8 cellular contexts compared by ENCODE assay signal in the genomic region with DNA sequence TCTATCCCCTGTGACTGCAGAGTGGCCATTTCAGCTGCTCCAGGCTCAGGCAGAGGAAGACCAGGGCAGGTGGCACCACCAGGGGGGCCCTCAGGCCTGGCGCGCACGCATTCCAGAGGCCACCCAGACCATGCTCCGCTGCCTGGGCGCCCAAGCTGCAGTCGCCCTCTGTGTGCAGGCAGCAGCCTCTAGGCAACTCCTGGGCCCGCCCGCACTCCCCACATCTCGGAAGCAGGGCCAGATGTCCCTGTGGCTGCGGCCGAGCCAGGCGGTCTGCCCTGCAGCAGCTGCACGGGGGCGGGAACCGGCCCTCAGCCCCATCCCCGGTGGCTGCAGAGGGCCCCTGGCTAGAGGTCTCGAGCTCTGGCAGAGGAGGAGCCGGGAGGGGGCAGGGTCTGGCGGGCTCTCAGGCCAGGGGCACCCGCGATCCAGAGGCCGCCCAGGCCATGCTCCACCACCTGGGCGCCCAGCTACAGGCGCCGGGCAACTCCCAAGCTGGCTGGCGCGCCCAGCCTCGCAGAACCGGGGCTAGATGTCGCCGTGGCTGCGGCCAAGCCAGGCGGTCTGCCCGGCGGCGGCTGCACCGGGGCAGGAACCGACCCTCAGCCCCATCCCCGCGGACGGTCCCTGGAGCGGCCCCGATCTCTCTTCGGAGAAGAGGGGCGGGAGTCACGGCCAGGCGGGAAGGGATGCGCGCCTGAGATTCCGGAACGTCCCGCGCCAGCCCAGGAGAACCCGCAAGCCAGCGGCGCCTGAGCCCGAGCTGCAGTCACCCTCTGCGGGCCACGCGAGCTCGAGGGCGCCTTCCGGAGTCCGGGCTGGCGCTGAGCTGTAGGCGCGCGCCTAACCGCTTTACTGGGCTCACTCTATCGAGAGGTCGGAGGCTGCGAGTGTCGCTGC. TPM values are rescaled to one million over a fixed set of nuclear protein-coding genes. Genes with fewer than 3 reads are reported as not detected.
A peak's percentile ranks its signal among the peaks of the same experiment; 100 is the strongest.
DNase-seq lines count a peak whose midpoint lies in the region; ATAC-seq, FAIRE-seq and TF ChIP-seq lines count a peak whose summit lies in the region.
"Not testable (repeated sequence)": the region's sequence is repeated elsewhere in the genome, so short reads cannot be mapped to it uniquely, and the experiment has no call there.

A gene (plus strand): TSS at position 855 of the 900 bp plus-strand sequence. CDS start 239 bp downstream, outside the sequence.

- in situ Hi-C loops in K562 (cut with MboI) = not testable (repeated sequence)

- H3K9me1 ChIP-seq in K562 (ENCODE audit: control insufficient read depth, insufficient read depth, low read length) = not testable (repeated sequence)

- peak; percentile 64 for ATAC-seq in HG03521 (IDR thresholded peaks at IDR 0.05; ENCODE audit: unreplicated experiment)
- peak; percentile 81 for ATAC-seq in activated B cell treated with CpG ODN at 0.5 μM for 24 hours (ENCODE audit: low read depth)
- ATAC-seq in K562 = peak; percentile 97
- ATAC-seq in heart right ventricle = peak in 7 of 8 donors; percentile 53 to 85 (median 75)
- peak; percentile 99 for ATAC-seq in stimulated activated naive CD8-positive, alpha-beta T cell treated with anti-CD3 and anti-CD28 coated beads, Interleukin-15, amount 100 ng/mL, for 72 hours

- not testable (repeated sequence) for TF ChIP-seq RAD21 in K562 (CRISPR knock-in tag; conservative IDR thresholded peaks at IDR 0.05 in 1 of 2, IDR thresholded peaks at IDR 0.05 in 1 of 2)

- peak within 1 kb of the TSS; percentile 70 for H2AFZ ChIP-seq in K562 (ENCODE audit: low read depth, low read length)

- CTCF ChIA-PET in Caco-2 (lab: Charles Lee) = interaction anchor here (0.6 to 0.8 kb wide), 2 partner anchors 50 to 108 kb away, joined by 3 to 5 read pairs; a partner anchor contains a TSS
- CTCF ChIA-PET in activated B cell treated with CpG ODN at 0.5 μM for 24 hours (lab: Charles Lee); K562 (lab: Yijun Ruan, JAX; ENCODE audit: low intra/inter-chr PET ratio): not testable (repeated sequence)

- H3K9ac ChIP-seq in K562 (ENCODE audit: insufficient read depth in 1 of 2, low read depth in 2 of 2, low read length in 2 of 2) = peak within 1 kb of the TSS; percentile 68 to 92

- H3K4me1 Mint-ChIP-seq in Caco-2 (ENCODE audit: low read depth, unreplicated experiment); activated B cell treated with CpG ODN at 0.5 μM for 24 hours: not testable (repeated sequence)
- peaks cover 16% of the 10 kb centered on the region for H3K4me1 Mint-ChIP-seq in neural crest cell
- peaks cover 12% of the 10 kb centered on the region for H3K4me1 Mint-ChIP-seq in stimulated activated naive CD8-positive, alpha-beta T cell treated with anti-CD3 and anti-CD28 coated beads, Interleukin-15, amount 100 ng/mL, for 72 hours

- H3K4me3 Mint-ChIP-seq in Caco-2 (ENCODE audit: unreplicated experiment) (peak within 1 kb of the TSS; percentile 67), activated B cell treated with CpG ODN at 0.5 μM for 24 hours (peak within 1 kb of the TSS; percentile 71), neural crest cell (peak within 1 kb of the TSS; percentile 95)
- H3K4me3 Mint-ChIP-seq in stimulated activated naive CD8-positive, alpha-beta T cell treated with anti-CD3 and anti-CD28 coated beads, Interleukin-15, amount 100 ng/mL, for 72 hours = peak within 1 kb of the TSS; percentile 90 to 91

- not testable (repeated sequence) for TF ChIP-seq POLR2A in K562 (conservative IDR thresholded peaks at IDR 0.05)

- not testable (repeated sequence) for H3K36me3 ChIP-seq in Caco-2 (ENCODE audit: control insufficient read depth, insufficient read depth, low read length); K562 (ENCODE audit: control insufficient read depth, insufficient read depth, low read length); heart right ventricle

- H3K36me3 Mint-ChIP-seq in Caco-2 (ENCODE audit: insufficient read depth, unreplicated experiment); activated B cell treated with CpG ODN at 0.5 μM for 24 hours (ENCODE audit: low read depth); neural crest cell (ENCODE audit: low read depth): not testable (repeated sequence)

- not testable (repeated sequence) for H3K79me2 ChIP-seq in K562 (ENCODE audit: control insufficient read depth, insufficient read depth, low read length)

- H3K9me3 Mint-ChIP-seq in Caco-2 (ENCODE audit: unreplicated experiment); activated B cell treated with CpG ODN at 0.5 μM for 24 hours; neural crest cell; stimulated activated naive CD8-positive, alpha-beta T cell treated with anti-CD3 and anti-CD28 coated beads, Interleukin-15, amount 100 ng/mL, for 72 hours: not testable (repeated sequence)

- H3K4me1 ChIP-seq in Caco-2 = not testable (repeated sequence)
- H3K4me1 ChIP-seq in K562 (replicated peaks in 1 of 2; ENCODE audit: control insufficient read depth in 2 of 2, insufficient read depth in 2 of 2, low read length in 2 of 2) (peaks cover 0 to 15% of the 10 kb centered on the region in 2 experiments; a peak in 2 of 5 replicates), heart right ventricle (peaks cover 0 to 18% (median 13%) of the 10 kb centered on the region in 9 donors)

- H4K20me1 ChIP-seq in K562 (replicated peaks; ENCODE audit: control insufficient read depth, insufficient read depth, low read length) = not testable (repeated sequence)

- peak within 1 kb of the TSS; percentile 21 for H3K4me3 ChIP-seq in Caco-2 (ENCODE audit: low read depth, low read length)
- H3K4me3 ChIP-seq in K562 = peak within 1 kb of the TSS; percentile 51
- peak within 1 kb of the TSS; percentile 14 to 51 (median 42) for H3K4me3 ChIP-seq in heart right ventricle

- peak within 1 kb of the TSS; percentile 52 for H3K4me2 ChIP-seq in K562 (ENCODE audit: insufficient read depth, low read length)

- peak within 1 kb of the TSS; percentile 53 for H3K27ac ChIP-seq in K562 (ENCODE audit: extremely low read depth, low read depth, low read length)
- not testable (repeated sequence) for H3K27ac ChIP-seq in heart right ventricle

- H3K9me3 ChIP-seq in Caco-2; K562 (replicated peaks; ENCODE audit: control insufficient read depth, insufficient read depth, low read depth, low read length); heart right ventricle: not testable (repeated sequence)

- FAIRE-seq in K562 (lab: Jason Lieb, UNC) = not testable (repeated sequence)

- BruUV-seq in Caco-2 (replicated peaks; lab: Mats Ljungman, UMichigan); K562 (replicated peaks; lab: Mats Ljungman, UMichigan): not testable (repeated sequence)

- peak; percentile 52 for DNase-seq in Caco-2
- DNase-seq in NCI-H526 treated with DMSO at 0.1 percent for 48 hours (lab: John Stamatoyannopoulos, UW) = peak; percentile 70
- not testable (repeated sequence) for DNase-seq in activated B cell treated with CpG ODN at 0.5 μM for 24 hours
- peak; percentile 6 to 51 (median 20) for DNase-seq in K562 (ENCODE audit: extremely low read depth in 1 of 4, low spot score in 3 of 4)
- peak in 1 of 2 donors; percentile 18 for DNase-seq in heart right ventricle
- peak; percentile 68 for DNase-seq in neural crest cell (ENCODE audit: low read depth, low spot score)
- DNase-seq in stimulated activated naive CD8-positive, alpha-beta T cell treated with anti-CD3 and anti-CD28 coated beads, Interleukin-15, amount 100 ng/mL, for 72 hours = peak; percentile 62 to 68

- POLR2A ChIA-PET in Caco-2 (lab: Charles Lee); activated B cell treated with CpG ODN at 0.5 μM for 24 hours (lab: Charles Lee): not testable (repeated sequence)
- POLR2A ChIA-PET in K562 (lab: Yijun Ruan, JAX) = interaction anchor here (1.6 to 1.8 kb wide), 2 partner anchors 13 to 50 kb away, joined by 7 to 8 read pairs; a partner anchor contains a TSS

- 31% methylated on average over 17 of the region's 73 CpGs for WGBS in K562 (ENCODE audit: insufficient coverage, low coverage, missing lambda C conversion rate)
- WGBS in heart right ventricle, 2 donors = 1 to 3% methylated on average over 71 to 72 of the region's 73 CpGs

- peak within 1 kb of the TSS; percentile 40 for H3K27ac Mint-ChIP-seq in Caco-2 (ENCODE audit: unreplicated experiment)
- H3K27ac Mint-ChIP-seq in activated B cell treated with CpG ODN at 0.5 μM for 24 hours = not testable (repeated sequence)
- H3K27ac Mint-ChIP-seq in neural crest cell (ENCODE audit: unreplicated experiment) = peak within 1 kb of the TSS; percentile 96
- peak within 1 kb of the TSS; percentile 86 to 90 for H3K27ac Mint-ChIP-seq in stimulated activated naive CD8-positive, alpha-beta T cell treated with anti-CD3 and anti-CD28 coated beads, Interleukin-15, amount 100 ng/mL, for 72 hours

- not testable (repeated sequence) for H3K27me3 Mint-ChIP-seq in Caco-2 (ENCODE audit: insufficient read depth, unreplicated experiment)
- H3K27me3 Mint-ChIP-seq in activated B cell treated with CpG ODN at 0.5 μM for 24 hours = peaks cover 26% of the 10 kb centered on the region
- H3K27me3 Mint-ChIP-seq in neural crest cell (ENCODE audit: low read depth) = peaks cover 13% of the 10 kb centered on the region
- H3K27me3 Mint-ChIP-seq in stimulated activated naive CD8-positive, alpha-beta T cell treated with anti-CD3 and anti-CD28 coated beads, Interleukin-15, amount 100 ng/mL, for 72 hours = peaks cover 66% of the 10 kb centered on the region

- not testable (repeated sequence) for H3K27me3 ChIP-seq in Caco-2 (replicated peaks; ENCODE audit: control insufficient read depth, insufficient read depth, low read length); K562 (ENCODE audit: control insufficient read depth in 2 of 2, insufficient read depth in 2 of 2, low read length in 2 of 2)
- H3K27me3 ChIP-seq in heart right ventricle = peaks cover 10 to 87% (median 63%) of the 10 kb centered on the region in 7 donors

- TF ChIP-seq CTCF in Caco-2 (IDR thresholded peaks at IDR 0.05; ENCODE audit: insufficient read depth in 1 of 2, low read depth in 1 of 2, low read length in 1 of 2, severe bottlenecking in 1 of 2, unreplicated experiment in 1 of 2); activated B cell treated with CpG ODN at 0.5 μM for 24 hours (IDR thresholded peaks at IDR 0.05); K562 (IDR thresholded peaks at IDR 0.05 in 2 of 3, conservative IDR thresholded peaks at IDR 0.05 in 1 of 3; ENCODE audit: insufficient read depth in 2 of 3, low read depth in 1 of 3, low read length in 3 of 3): not testable (repeated sequence)
- TF ChIP-seq CTCF in heart right ventricle (IDR thresholded peaks at IDR 0.05) = peak in 2 of 9 donors; percentile 7 to 16
- peak; percentile 61 for TF ChIP-seq CTCF in neural crest cell (conservative IDR thresholded peaks at IDR 0.05)

- intact Hi-C loops in Caco-2 (cut with micrococcal nuclease; ENCODE audit: unreplicated experiment); activated B cell treated with CpG ODN at 0.5 μM for 24 hours (cut with micrococcal nuclease); K562 (cut with micrococcal nuclease); heart right ventricle (cut with DNase I): not testable (repeated sequence)

- TF ChIP-seq EP300 in K562 (IDR thresholded peaks at IDR 0.05; ENCODE audit: low read length) = not testable (repeated sequence)

RNA-seq across cellular contexts. Expression of the gene that starts here (rescaled TPM):
- total RNA-seq in Caco-2 (2022) (2.2 and 3.9 TPM in 2 replicates), activated B cell treated with CpG ODN at 0.5 μM for 24 hours (not detected in 2 replicates), K562 (2014; rRNA removed) (1.1 and 1.3 TPM in 2 replicates), K562 (2014; rRNA removed; fragmentation: Illumina TruSeq; extraction: Trizol) (1.9 and 2.7 TPM in 2 replicates), K562 (2015; rRNA removed; fragmentation: Illumina TruSeq; extraction: Trizol) (1.7 and 2.0 TPM in 2 replicates), K562 (2021) (1.9 and 3.3 TPM in 2 replicates), heart right ventricle (under 1 TPM in 4 of 10 donors, not detected in 6; 0.13 to 0.93 (median 0.48) TPM), neural crest cell (24.5 and 25.0 TPM in 2 replicates)
- total RNA-seq in K562 (2011; cell fraction: chromatin; rRNA removed; ENCODE audit: low replicate concordance) = 5.2 and 17.2 TPM in 2 replicates
- total RNA-seq in K562 (2011; cell fraction: nucleolus; rRNA removed) = 3.7 and 7.9 TPM in 2 replicates
- total RNA-seq in K562 (2011; cell fraction: nucleoplasm; rRNA removed) = 8.0 and 8.8 TPM in 2 replicates
- polyA plus RNA-seq in K562 (2011; rRNA removed) (1.6 and 1.8 TPM in 2 replicates), K562 (2014; fragmentation: Illumina TruSeq; extraction: Trizol) (3.3 and 12.6 TPM in 2 replicates), K562 (2014; fragmentation: Nextera tagmentation; extraction: Ambion mirVana) (1 to 10 TPM in 1 of 2 experiments, under 1 TPM in 1; 0.43 to 1.4 TPM), K562 (2014; rRNA removed) (0.77 and 1.1 TPM in 2 replicates), heart right ventricle (1 to 10 TPM in 1 of 2 donors, under 1 TPM in 1; 0.13 to 1.8 TPM)
- polyA plus RNA-seq in K562 (2011; cell fraction: cytosol; rRNA removed) = 0.46 and 0.54 TPM in 2 replicates
- 1.5 and 1.7 TPM in 2 replicates for polyA plus RNA-seq in K562 (2011; cell fraction: nucleus; rRNA removed)
- 1.4 and 2.6 TPM in 2 replicates for polyA plus RNA-seq in K562 (2012)
- 3.9 and 4.3 TPM in 2 replicates for polyA minus RNA-seq in K562 (2011; rRNA and poly(A)+ RNA removed)
- 4.2 TPM in 1 of 2 replicates, not detected in the other for polyA minus RNA-seq in K562 (2011; cell fraction: cytosol; rRNA and poly(A)+ RNA removed)
- polyA minus RNA-seq in K562 (2011; cell fraction: nucleus; rRNA and poly(A)+ RNA removed) = 3.9 and 6.1 TPM in 2 replicates

Comparison
In these comparisons a context has a peak if more than half of its experiments do, and no peak if none do; other contexts are left out.
1. Peak in ATAC-seq in activated B cell treated with CpG ODN at 0.5 μM for 24 hours; RNA of the gene not detected or under 1 TPM.